In genomic region chr17:1490643-1491405, GRCh38 we compare ENCODE assay signal across 8 cellular contexts. TPM values are rescaled to one million over a fixed set of nuclear protein-coding genes. Genes with fewer than 3 reads are reported as not detected.
DNase-seq lines count a peak whose midpoint lies in the region; ATAC-seq and TF ChIP-seq lines count a peak whose summit lies in the region.

No MANE protein-coding gene starts in this region.

- POLR2A ChIA-PET in HEK293T (lab: Yijun Ruan, JAX): interaction anchor here (3.7 kb wide), 1 partner anchor 25 kb away, joined by 18 read pairs; the partner anchor contains the start of gene INPP5K

- DNase-seq in GM10266 (ENCODE audit: extremely low spot score): peak; percentile 96
- DNase-seq in HEK293T (ENCODE audit: extremely low spot score): peak; percentile 49
- DNase-seq in NCI-H1694 treated with DMSO at 0.1 percent for 48 hours (lab: John Stamatoyannopoulos, UW): peak; percentile 29
- peak; percentile 52 to 65 for DNase-seq in activated CD4-positive, alpha-beta T cell treated with anti-CD3 and anti-CD28 coated beads for 24 hours (ENCODE audit: low read depth in 2 of 2)
- peak; percentile 54 for DNase-seq in dermis blood vessel endothelial cell
- peak; percentile 86 for DNase-seq in lower lobe of right lung
- DNase-seq in stimulated activated CD8-positive, alpha-beta memory T cell treated with anti-CD3 and anti-CD28 coated beads, Interleukin-4, amount 100 ng/mL, for 1 hour (ENCODE audit: low read depth in 2 of 2, low spot score in 1 of 2): peak; percentile 31 to 33

- H3K27ac ChIP-seq in lower lobe of right lung: peak overlapping the region; percentile 95

- TF ChIP-seq CTCF in GM10266 (IDR thresholded peaks at IDR 0.05; ENCODE audit: control insufficient read depth, insufficient read depth, low read depth, missing control alignments) (no peak), lower lobe of right lung (IDR thresholded peaks at IDR 0.05) (no peak)

- peak; percentile 55 to 58 for ATAC-seq in lower lobe of right lung
- no peak for ATAC-seq in HG02938 (IDR thresholded peaks at IDR 0.05; ENCODE audit: unreplicated experiment)

- peak overlapping the region; percentile 61 for H3K4me3 ChIP-seq in lower lobe of right lung

- peaks cover 11% of the 10 kb centered on the region for H3K36me3 ChIP-seq in lower lobe of right lung

- peaks cover 81% of the 10 kb centered on the region for H3K4me1 ChIP-seq in lower lobe of right lung

- H3K9me3 ChIP-seq in lower lobe of right lung: no peaks in the 10 kb centered on the region

- intact Hi-C loops in lower lobe of right lung (cut with DNase I): no loop called here

- H3K27me3 ChIP-seq in lower lobe of right lung (ENCODE audit: low read depth): no peaks in the 10 kb centered on the region

- CTCF ChIA-PET in HEK293T (lab: Yijun Ruan, JAX): no interaction called here

TF ChIP-seq in HEK293T, 16 proteins besides CTCF, POLR2A, EP300 and RAD21:
- peak; percentile 46; the same call in 1 of the 2 replicates for TF ChIP-seq L3MBTL2 (conservative IDR thresholded peaks at IDR 0.05)
- TF ChIP-seq FOXA1 (IDR thresholded peaks at IDR 0.05): no peak
- TF ChIP-seq LEF1 (IDR thresholded peaks at IDR 0.05; ENCODE audit: borderline replicate concordance): 0 out of 2 replicates have a peak, but pooled peaks have one; percentile 16
- TF ChIP-seq TARDBP (IDR thresholded peaks at IDR 0.05): no peak
- no peak for TF ChIP-seq SP1 (IDR thresholded peaks at IDR 0.05)
- TF ChIP-seq BHLHE40 (IDR thresholded peaks at IDR 0.05; ENCODE audit: borderline replicate concordance): no peak

RNA-seq across cellular contexts. Expression of gene MYO1C, which starts 1.7 kb away (rescaled TPM):
- total RNA-seq in dermis blood vessel endothelial cell (193 and 439 TPM in 2 replicates), lower lobe of right lung (213 TPM)

RNA-seq across cellular contexts. Expression of gene INPP5K, which starts 25.6 kb away (rescaled TPM):
- total RNA-seq in dermis blood vessel endothelial cell (74.7 and 88.0 TPM in 2 replicates), lower lobe of right lung (57.9 TPM)

RNA-seq across cellular contexts. Expression of gene CRK, which starts 34.8 kb away (rescaled TPM):
- 162 and 166 TPM in 2 replicates for total RNA-seq in dermis blood vessel endothelial cell
- total RNA-seq in lower lobe of right lung: 66.2 TPM

Comparison
In these comparisons a context has a peak if more than half of its experiments do, and no peak if none do; other contexts are left out.
1. DNase-seq: peak in every context shown above with its lines; median percentile 96 in GM10266; 86 in lower lobe of right lung; 58 in activated CD4-positive, alpha-beta T cell treated with anti-CD3 and anti-CD28 coated beads for 24 hours; 54 in dermis blood vessel endothelial cell; 49 in HEK293T; 32 in stimulated activated CD8-positive, alpha-beta memory T cell treated with anti-CD3 and anti-CD28 coated beads, Interleukin-4, amount 100 ng/mL, for 1 hour; 29 in NCI-H1694 treated with DMSO at 0.1 percent for 48 hours.